14 cellular contexts compared by ENCODE assay signal in the genomic region with DNA sequence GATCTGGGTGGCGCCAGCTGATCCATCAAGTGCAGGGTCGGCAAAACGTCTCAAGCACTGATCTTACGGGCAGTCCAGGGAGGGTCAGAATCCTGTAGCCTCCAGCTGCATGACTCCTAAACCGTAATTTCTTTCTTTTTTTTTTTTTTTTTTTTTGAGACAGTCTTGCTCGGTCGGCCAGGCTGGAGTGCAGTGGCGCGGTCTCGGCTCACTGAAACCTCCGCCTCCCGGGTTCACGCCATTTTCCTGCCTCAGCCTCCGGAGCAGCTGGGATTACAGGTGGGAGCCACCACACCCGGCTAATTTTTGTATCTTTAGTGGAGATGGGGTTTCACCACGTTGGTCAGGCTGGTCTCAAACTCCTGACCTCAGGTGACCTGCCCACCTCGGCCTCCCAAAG. TPM values are rescaled to one million over a fixed set of nuclear protein-coding genes. Genes with fewer than 3 reads are reported as not detected.
"Had no signal": no experiment of that assay in that cellular context is flagged by ENCODE, and none has a peak within 500 bp of the region (broad histone marks: within the 10 kb centered on the region; RNA-seq: fewer than 3 reads in every experiment).

No MANE protein-coding gene starts in this region.

RNA-seq across cellular contexts. Expression of a gene that starts 5.1 kb away (rescaled TPM):
- total RNA-seq: activated CD4-positive, alpha-beta memory T cell treated with anti-CD3 and anti-CD28 coated beads, Interleukin-2, amount 10 ng/mL, durations not matched to agents 7 days and 5 days; activated CD4-positive, alpha-beta T cell treated with anti-CD3 and anti-CD28 coated beads, Interleukin-2, amount 10 ng/mL, durations not matched to agents 7 days and 5 days; activated CD8-positive, alpha-beta memory T cell treated with anti-CD3 and anti-CD28 coated beads, Interleukin-2, amount 10 ng/mL, durations not matched to agents 7 days and 5 days; activated CD8-positive, alpha-beta T cell treated with anti-CD3 and anti-CD28 coated beads, Interleukin-2, amount 10 ng/mL, durations not matched to agents 7 days and 5 days; activated naive CD4-positive, alpha-beta T cell treated with anti-CD3 and anti-CD28 coated beads for 36 hours; activated naive CD4-positive, alpha-beta T cell treated with anti-CD3 and anti-CD28 coated beads, Interleukin-2, amount 50 U/mL, for 72 hours; activated naive CD8-positive, alpha-beta T cell treated with anti-CD3 and anti-CD28 coated beads for 36 hours; body of pancreas; breast epithelium; cardiac septum; T-helper 1 cell treated with Interleukin-12 subunit alpha and Interleukin-12 subunit beta and Interleukin-4 antibody, amounts not matched to agents 30 ng/mL and 1 ng/mL, for 36 hours; T-helper 2 cell treated with Interferon-gamma antibody and Interleukin-4, amounts not matched to agents 100 ng/mL and 5 ng/mL, for 36 hours; WTC11 had no signal
- polyA plus RNA-seq: adrenal gland had no signal
